ENCODE assay signal across 8 cellular contexts in genomic region chr2:28895189-28895893, GRCh38. TPM values are rescaled to one million over a fixed set of nuclear protein-coding genes. Genes with fewer than 3 reads are reported as not detected.
DNase-seq lines count a peak whose midpoint lies in the region; ATAC-seq and TF ChIP-seq lines count a peak whose summit lies in the region.

No MANE protein-coding gene starts in this region.

- H3K27ac Mint-ChIP-seq in Calu3 (ENCODE audit: unreplicated experiment), result peak overlapping the region; percentile 92

- H3K4me1 Mint-ChIP-seq in Calu3 (ENCODE audit: low read depth, unreplicated experiment), result peaks cover 27% of the 10 kb centered on the region

- no peaks in the 10 kb centered on the region for H3K27me3 Mint-ChIP-seq in Calu3 (ENCODE audit: unreplicated experiment)

- BruUV-seq in Calu3 (replicated peaks; lab: Mats Ljungman, UMichigan), result TSS peak; percentile 26

- DNase-seq in Calu3 (peak; percentile 33), LHCN-M2 (ENCODE audit: low read depth) (peak; percentile 42), medulla oblongata (ENCODE audit: extremely low spot score) (peak; percentile 20), NCI-H128 (lab: John Stamatoyannopoulos, UW; ENCODE audit: unreplicated experiment) (no peak)
- DNase-seq in activated CD4-positive, alpha-beta T cell treated with anti-CD3 and anti-CD28 coated beads, Interleukin-2, amount 50 U/mL, for 24 hours (ENCODE audit: low read depth in 1 of 2, low spot score in 1 of 2), result peak; percentile 33 to 41
- peak; percentile 16 for DNase-seq in effector CD8-positive, alpha-beta T cell (lab: John Stamatoyannopoulos, UW)
- peak; percentile 39 for DNase-seq in stimulated activated CD8-positive, alpha-beta memory T cell treated with anti-CD3 and anti-CD28 coated beads, Interleukin-4, amount 100 ng/mL, for 24 hours (ENCODE audit: low read depth)

- H3K36me3 Mint-ChIP-seq in Calu3 (ENCODE audit: insufficient read depth, unreplicated experiment), result peaks cover 27% of the 10 kb centered on the region

- peak overlapping the region; percentile 94 for H3K4me3 Mint-ChIP-seq in Calu3 (ENCODE audit: low read depth, unreplicated experiment)

- intact Hi-C loops in Calu3 (cut with micrococcal nuclease; ENCODE audit: unreplicated experiment), result no loop called here

- H3K9me3 Mint-ChIP-seq in Calu3 (ENCODE audit: low read depth, unreplicated experiment), result no peaks in the 10 kb centered on the region

- ATAC-seq in GM21786 (IDR thresholded peaks at IDR 0.05; ENCODE audit: unreplicated experiment), result peak; percentile 24

- no peak for TF ChIP-seq CTCF in Calu3 (IDR thresholded peaks at IDR 0.05; ENCODE audit: unreplicated experiment)

- CTCF ChIA-PET in Calu3 (lab: Charles Lee), result interaction anchor here (0.5 to 1.4 kb wide), 2 partner anchors 52 to 75 kb away, joined by 3 read pairs; no protein-coding TSS in a partner anchor

RNA-seq across cellular contexts. Expression of gene WDR43, which starts 0.9 kb away (rescaled TPM):
- total RNA-seq in Calu3 (2022), result 84.4 and 85.6 TPM in 2 replicates
- 67.0 and 68.1 TPM in 2 replicates for total RNA-seq in LHCN-M2 (2014; rRNA removed)
- polyA plus RNA-seq in LHCN-M2 (2012), result 16.2 TPM

RNA-seq across cellular contexts. Expression of gene TRMT61B, which starts 25.2 kb away (rescaled TPM):
- total RNA-seq in Calu3 (2022) (17.0 and 18.1 TPM in 2 replicates), LHCN-M2 (2014; rRNA removed) (9.6 and 11.9 TPM in 2 replicates)
- 4.9 TPM for polyA plus RNA-seq in LHCN-M2 (2012)
